8 cellular contexts compared by ENCODE assay signal in the genomic region with DNA sequence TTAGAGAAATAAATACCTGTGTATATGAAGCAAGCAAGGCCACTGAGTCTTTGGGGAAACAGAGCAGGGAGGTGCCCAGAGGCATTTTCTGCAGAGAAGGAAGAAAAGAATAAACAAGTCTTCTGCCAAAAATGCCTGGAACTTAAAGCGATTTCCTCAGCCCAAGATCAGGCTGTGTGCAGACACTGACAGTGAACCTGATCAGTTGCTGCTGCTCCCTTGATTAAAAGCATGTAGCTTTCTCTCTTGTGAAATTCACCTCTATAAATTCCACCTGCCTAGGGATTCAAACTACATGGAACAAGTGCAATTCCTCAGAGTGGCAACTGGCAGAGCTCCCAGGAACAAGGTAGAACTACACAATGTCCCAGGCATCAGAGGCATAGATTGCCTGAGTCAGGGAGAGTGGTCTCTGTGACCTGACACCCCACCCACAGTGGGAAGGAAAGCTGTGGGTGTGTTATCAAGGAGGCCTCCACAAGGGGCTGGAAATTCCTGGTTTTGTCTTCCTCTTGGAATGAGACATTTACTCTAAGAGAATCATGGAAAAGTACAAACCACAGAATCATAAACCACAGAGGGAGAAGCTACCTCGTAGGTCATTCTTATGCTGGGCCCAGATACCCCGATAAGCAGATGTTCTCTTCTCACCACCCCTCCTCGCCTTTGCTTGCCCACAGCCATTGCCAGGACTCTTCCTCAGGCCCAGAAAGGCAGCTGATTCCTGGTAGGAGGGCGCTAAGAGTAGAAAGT. TPM values are rescaled to one million over a fixed set of nuclear protein-coding genes. Genes with fewer than 3 reads are reported as not detected.
DNase-seq lines count a peak whose midpoint lies in the region; ATAC-seq, FAIRE-seq and TF ChIP-seq lines count a peak whose summit lies in the region.

No MANE protein-coding gene starts in this region.

- H2AFZ ChIP-seq in H9 (ENCODE audit: low read length): no peak overlapping the region

- H3K27me3 Mint-ChIP-seq in H9 (ENCODE audit: low read depth): no peaks in the 10 kb centered on the region; the same call in none of the 2 replicates

- no peak overlapping the region for H3K56ac ChIP-seq in H9 (ENCODE audit: insufficient read length, low read depth, low read length)

- no peak overlapping the region for H3K4me2 ChIP-seq in H9 (ENCODE audit: insufficient read depth, insufficient read length, low read length)

- peaks cover 0 to 11% (median 4%) of the 10 kb centered on the region in 3 experiments; a peak in 4 of 7 replicates for H3K36me3 Mint-ChIP-seq in H9 (ENCODE audit: insufficient read depth in 1 of 3, low read depth in 3 of 3)

- TF ChIP-seq POLR2A in spleen (IDR thresholded peaks at IDR 0.05): no peak

- no peak overlapping the region for H3K4me3 Mint-ChIP-seq in H9

- H2BK15ac ChIP-seq in H9 (ENCODE audit: low read depth, low read length): no peak overlapping the region

- H4K8ac ChIP-seq in H9 (replicated peaks; ENCODE audit: insufficient read length, low read depth, low read length): peak overlapping the region; percentile 31

- H4K20me1 ChIP-seq in H9 (ENCODE audit: control insufficient read depth, insufficient read depth, insufficient read length): no peaks in the 10 kb centered on the region

- H3K23me2 ChIP-seq in H9 (ENCODE audit: insufficient read length, low read depth, low read length, poor library complexity, severe bottlenecking): no peaks in the 10 kb centered on the region

- H3K9me3 ChIP-seq in H9 (ENCODE audit: control insufficient read depth, low read depth, low read length) (no peaks in the 10 kb centered on the region), spleen (peaks cover 0 to 12% (median 6%) of the 10 kb centered on the region in 8 donors)

- H2BK120ac ChIP-seq in H9 (ENCODE audit: low read depth, low read length, poor library complexity, severe bottlenecking): no peak overlapping the region

- H3T11ph ChIP-seq in H9 (ENCODE audit: low read length): no peak overlapping the region

- H2BK5ac ChIP-seq in H9 (ENCODE audit: insufficient read length, low read length): no peak overlapping the region

- WGBS in H9 (ENCODE audit: extremely low coverage, insufficient read length, low lambda C conversion rate): no CpG with 5 or more reads among the region's 5 CpGs
- 55 to 72% (median 62%) methylated on average over 5 of the region's 5 CpGs for WGBS in spleen, 5 donors

- intact Hi-C loops in left ventricle myocardium superior (cut with micrococcal nuclease): loop anchor here (10.0 kb wide), 1 partner anchor 52 kb away; no protein-coding TSS in a partner anchor
- intact Hi-C loops in spleen (cut with DNase I; ENCODE audit: low total_unique reads): no loop called here

- H3K18ac ChIP-seq in H9 (ENCODE audit: insufficient read length, low read depth, low read length): no peak overlapping the region

- H3K4me1 ChIP-seq in H9 (ENCODE audit: insufficient read depth, low read length) (peaks cover 12% of the 10 kb centered on the region; the same call in 1 of the 2 replicates), spleen (peaks cover 0 to 32% (median 11%) of the 10 kb centered on the region in 6 donors)

- no peaks in the 10 kb centered on the region for H3K36me3 ChIP-seq in spleen

- no peak overlapping the region for H3K27ac Mint-ChIP-seq in H9

- peaks cover 10 to 11% of the 10 kb centered on the region in 2 experiments for H3K9me3 Mint-ChIP-seq in H9

- H2BK12ac ChIP-seq in H9 (ENCODE audit: insufficient read length, low read depth, low read length): no peak overlapping the region

- no peaks in the 10 kb centered on the region for H3K79me2 ChIP-seq in H9 (ENCODE audit: insufficient read depth, low read length)

- H3K27ac ChIP-seq in H9 (ENCODE audit: insufficient read length, low read depth, low read length): no peak overlapping the region
- peak overlapping the region in 7 of 8 donors; percentile 17 to 81 (median 73) for H3K27ac ChIP-seq in spleen

- H3K4ac ChIP-seq in H9 (ENCODE audit: low read depth, low read length): no peak overlapping the region

- H3K27me3 ChIP-seq in H9 (ENCODE audit: insufficient read depth, low read length): no peaks in the 10 kb centered on the region
- no peaks in the 10 kb centered on the region for H3K27me3 ChIP-seq in spleen (replicated peaks in 1 of 7)

- no peak overlapping the region for H2BK20ac ChIP-seq in H9 (ENCODE audit: low read depth, low read length, poor library complexity, severe bottlenecking)

- no peak overlapping the region for H3K14ac ChIP-seq in H9 (ENCODE audit: insufficient read depth, low read length)

- no peak for FAIRE-seq in frontal cortex (lab: Jason Lieb, UNC)

- no peak overlapping the region for H4K5ac ChIP-seq in H9 (ENCODE audit: insufficient read length, low read depth, low read length)

- H3K9ac ChIP-seq in H9 (ENCODE audit: extremely low read depth, insufficient read length, low read length): no peak overlapping the region

- H2AK5ac ChIP-seq in H9 (ENCODE audit: insufficient read length, low read length): no peak overlapping the region

- H3K23ac ChIP-seq in H9 (ENCODE audit: insufficient read length, low read depth, low read length): no peak overlapping the region

- no peak for TF ChIP-seq CTCF in H9 (conservative IDR thresholded peaks at IDR 0.05)
- no peak for TF ChIP-seq CTCF in WI38 (IDR thresholded peaks at IDR 0.05; ENCODE audit: low read depth, low read length)
- no peak for TF ChIP-seq CTCF in spleen (IDR thresholded peaks at IDR 0.05 in 8 of 11, conservative IDR thresholded peaks at IDR 0.05 in 3 of 11)

- H3K79me1 ChIP-seq in H9 (ENCODE audit: insufficient read depth, low read depth, low read length, poor library complexity, severe bottlenecking): no peaks in the 10 kb centered on the region

- H3K4me3 ChIP-seq in WI38 (ENCODE audit: low read depth, low read length): peak overlapping the region; percentile 30
- no peak overlapping the region for H3K4me3 ChIP-seq in spleen

- H3K4me1 Mint-ChIP-seq in H9: peaks cover 32 to 39% of the 10 kb centered on the region in 2 experiments

- no peak for DNase-seq in H9
- peak; percentile 32 for DNase-seq in left ventricle myocardium superior
- DNase-seq in spleen: no peak
- no peak for DNase-seq in medulla oblongata (ENCODE audit: extremely low spot score)
- DNase-seq in frontal cortex (ENCODE audit: low spot score in 2 of 2): no peak
- no peak for DNase-seq in DMS153 (lab: John Stamatoyannopoulos, UW)

- H4K91ac ChIP-seq in H9 (ENCODE audit: insufficient read length, low read depth, low read length): peak overlapping the region; percentile 2

- ATAC-seq in left ventricle myocardium superior (peak; percentile 7), GM19463 (IDR thresholded peaks at IDR 0.05; ENCODE audit: unreplicated experiment) (no peak)

RNA-seq across cellular contexts. Expression of gene ZBTB38, which starts 1.8 kb away (rescaled TPM):
- total RNA-seq in H9 (2021): 12.7 and 14.6 TPM in 2 replicates
- total RNA-seq in left ventricle myocardium superior: 105 TPM
- 100 to 1,000 TPM in 2 of 7 donors, 10 to 100 TPM in 5; 42.8 to 122 (median 73.7) TPM for total RNA-seq in spleen
- 1 to 10 TPM; 4.8 to 8.4 (median 5.6) TPM for polyA plus RNA-seq in spleen
- 149 TPM for total RNA-seq in frontal cortex
